In the genomic region with DNA sequence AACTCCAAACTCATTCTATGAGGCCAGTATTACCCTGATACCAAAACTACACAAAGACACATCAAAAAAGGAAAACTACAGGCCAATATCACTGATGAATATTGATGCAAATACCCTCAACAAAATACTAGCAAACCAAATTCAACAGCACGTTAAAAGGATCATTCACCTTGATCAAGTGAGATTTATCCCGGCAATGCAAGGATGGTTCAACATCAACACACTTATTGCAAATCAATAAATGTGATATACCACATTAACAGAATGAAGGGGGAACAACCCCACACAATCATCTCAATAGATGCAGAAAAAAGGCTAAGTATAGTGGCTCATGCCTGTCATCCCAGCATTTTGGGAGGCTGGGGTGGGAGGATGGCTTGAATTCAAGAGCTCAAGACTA, we compare ENCODE assay signal across 26 cellular contexts.
"Had no signal": no experiment of that assay in that cellular context is flagged by ENCODE, and none has a peak within 500 bp of the region (broad histone marks: within the 10 kb centered on the region; RNA-seq: fewer than 3 reads in every experiment).

No MANE protein-coding gene starts in this region.

- H3K4me3 Mint-ChIP-seq: dendritic cell treated with granulocyte-macrophage colony-stimulating factor and Interleukin-4, amounts not matched to agents 40 ng/mL and 50 ng/mL, for 4 days; effector memory CD8-positive, alpha-beta T cell; endodermal cell; mesothelial cell of epicardium had no signal

- H3K4me3 ChIP-seq: colonic mucosa, esophagus squamous epithelium, gastrocnemius medialis, heart right ventricle, left lung, lower lobe of right lung had no signal

- H3K9me3 Mint-ChIP-seq: effector memory CD8-positive, alpha-beta T cell had no signal

- H3K9me3 ChIP-seq: colonic mucosa, gastrocnemius medialis had no signal

- H3K4me1 Mint-ChIP-seq: endodermal cell, mesothelial cell of epicardium had no signal

- DNase-seq: colonic mucosa; cortex of kidney; effector CD8-positive, alpha-beta T cell; effector memory CD8-positive, alpha-beta T cell; endodermal cell; erythroblast; esophagus squamous epithelium; foreskin fibroblast; foreskin melanocyte; gastrocnemius medialis; glutamatergic neuron; head of caudate nucleus; heart right ventricle; hippocampal formation; left cardiac atrium; left lung; left ventricle myocardium superior; lower lobe of right lung; mesenchymal stem cell had no signal

- H3K4me1 ChIP-seq: colonic mucosa, esophagus squamous epithelium, gastrocnemius medialis, heart right ventricle, left lung, lower lobe of right lung had no signal

- FAIRE-seq: endometrium, islet of Langerhans, keratinocyte had no signal

- ATAC-seq: effector memory CD8-positive, alpha-beta T cell; esophagus mucosa; gastrocnemius medialis; heart right ventricle; left cardiac atrium; left lung; left ventricle myocardium superior; lower lobe of right lung had no signal

- H3K27me3 Mint-ChIP-seq: dendritic cell treated with granulocyte-macrophage colony-stimulating factor and Interleukin-4, amounts not matched to agents 40 ng/mL and 50 ng/mL, for 4 days; effector memory CD8-positive, alpha-beta T cell had no signal

- H3K27ac Mint-ChIP-seq: dendritic cell treated with granulocyte-macrophage colony-stimulating factor and Interleukin-4, amounts not matched to agents 40 ng/mL and 50 ng/mL, for 4 days; effector memory CD8-positive, alpha-beta T cell; endodermal cell; mesothelial cell of epicardium had no signal

- H3K27ac ChIP-seq: colonic mucosa, epithelial cell of prostate, esophagus squamous epithelium, gastrocnemius medialis, heart right ventricle, left lung, lower lobe of right lung had no signal

- H3K36me3 ChIP-seq: colonic mucosa had no signal

- H3K27me3 ChIP-seq: colonic mucosa, esophagus squamous epithelium, gastrocnemius medialis, heart right ventricle, left lung had no signal
